ENCODE assay signal across 1 cellular context in genomic region chr9:14399736-14400657, GRCh38.
TF ChIP-seq lines count a peak whose summit lies in the region.

No MANE protein-coding gene starts in this region.

TF ChIP-seq in WTC11, 78 proteins besides CTCF, POLR2A, EP300 and RAD21 (continued from another document):
- no peak for TF ChIP-seq ARID4B (CRISPR knock-in tag; IDR thresholded peaks at IDR 0.05; ENCODE audit: borderline replicate concordance)
- no peak for TF ChIP-seq ATF6 (CRISPR knock-in tag; IDR thresholded peaks at IDR 0.05)
- TF ChIP-seq SMAD3 (CRISPR knock-in tag; IDR thresholded peaks at IDR 0.05; ENCODE audit: borderline replicate concordance): no peak
- no peak for TF ChIP-seq ESRRA (CRISPR knock-in tag; IDR thresholded peaks at IDR 0.05; ENCODE audit: borderline replicate concordance)
